In the genomic region with DNA sequence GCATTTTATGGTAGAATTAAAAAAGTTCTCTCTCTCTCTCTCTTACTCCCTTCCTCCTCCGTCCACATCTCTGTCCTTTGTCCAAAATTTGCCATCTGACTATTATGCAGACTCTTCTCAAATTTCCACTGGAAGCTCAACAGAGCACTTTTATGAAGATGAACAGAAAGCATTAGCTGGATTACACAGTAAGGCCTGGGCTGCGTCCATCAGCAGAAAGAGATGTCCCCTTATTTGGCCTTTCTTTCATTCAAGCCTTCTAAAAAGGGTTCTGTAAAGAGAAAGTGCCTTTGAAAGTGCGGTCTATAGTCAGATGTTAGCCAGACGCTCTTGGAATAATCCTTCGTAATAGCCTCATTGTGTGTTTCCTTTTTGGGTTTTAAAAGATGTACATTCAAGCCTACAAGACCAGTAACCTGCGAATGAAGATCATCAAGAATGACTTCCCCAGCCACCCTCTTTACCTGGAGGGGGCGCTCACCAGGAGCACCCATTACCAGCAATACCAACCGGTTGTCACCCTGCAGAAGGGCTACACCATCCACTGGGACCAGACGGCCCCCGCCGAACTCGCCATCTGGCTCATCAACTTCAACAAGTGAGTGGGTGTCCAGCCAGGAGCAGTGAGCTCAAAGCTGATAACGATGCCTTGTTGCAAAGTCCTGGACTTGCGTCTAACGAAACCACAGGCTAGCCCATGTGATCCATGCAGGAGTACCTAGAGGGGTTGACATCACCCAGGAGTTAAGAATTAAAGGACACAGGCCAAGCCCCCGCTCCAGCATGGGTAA, we compare ENCODE assay signal across 29 cellular contexts. TPM values are rescaled to one million over a fixed set of nuclear protein-coding genes. Genes with fewer than 3 reads are reported as not detected.
A peak's percentile ranks its signal among the peaks of the same experiment; 100 is the strongest.
DNase-seq lines count a peak whose midpoint lies in the region; ATAC-seq and TF ChIP-seq lines count a peak whose summit lies in the region.
"Had no signal": no experiment of that assay in that cellular context is flagged by ENCODE, and none has a peak within 500 bp of the region (broad histone marks: within the 10 kb centered on the region; RNA-seq: fewer than 3 reads in every experiment).

No MANE protein-coding gene starts in this region.

- H3K4me1 ChIP-seq in gastroesophageal sphincter (peaks cover 0 to 41% (median 9%) of the 10 kb centered on the region in 3 donors), mesenchymal stem cell (ENCODE audit: control insufficient read depth, insufficient read depth, low read depth, low read length) (peaks cover 16% of the 10 kb centered on the region)
- H3K4me1 ChIP-seq: BE2C, Peyer's patch, testis had no signal

- H3K18ac ChIP-seq in mesenchymal stem cell (ENCODE audit: low read depth in 1 of 2, low read length in 2 of 2) = no peak overlapping the region

- no peak for TF ChIP-seq POLR2A in gastroesophageal sphincter (IDR thresholded peaks at IDR 0.05)

- H3K79me1 ChIP-seq in mesenchymal stem cell (replicated peaks; ENCODE audit: low read length, poor library complexity, severe bottlenecking) = no peaks in the 10 kb centered on the region

- H2AK5ac ChIP-seq in mesenchymal stem cell (ENCODE audit: low read length, severe bottlenecking) = no peak overlapping the region

- no peaks in the 10 kb centered on the region for H3K27me3 ChIP-seq in WERI-Rb-1 (ENCODE audit: insufficient read depth, low read depth, severe bottlenecking)
- H3K27me3 ChIP-seq in gastroesophageal sphincter = no peaks in the 10 kb centered on the region
- H3K27me3 ChIP-seq in mesenchymal stem cell (ENCODE audit: control insufficient read depth in 1 of 2, insufficient read depth in 1 of 2, low read length in 2 of 2) = no peaks in the 10 kb centered on the region
- H3K27me3 ChIP-seq: BE2C, heart left ventricle, Peyer's patch, testis had no signal

- H3K36me3 ChIP-seq in WERI-Rb-1 (no peaks in the 10 kb centered on the region), gastroesophageal sphincter (peaks cover 0 to 30% of the 10 kb centered on the region in 2 donors), mesenchymal stem cell (ENCODE audit: control insufficient read depth in 1 of 2, insufficient read depth in 2 of 2, low read depth in 1 of 2, low read length in 2 of 2) (peaks cover 20 to 94% of the 10 kb centered on the region in 2 experiments)
- H3K36me3 ChIP-seq: BE2C, Peyer's patch had no signal

- H3K4me3 ChIP-seq in AG09309 (ENCODE audit: control insufficient read depth, low read depth, low read length) = no peak overlapping the region
- no peak overlapping the region for H3K4me3 ChIP-seq in WERI-Rb-1 (ENCODE audit: low read depth, low read length)
- H3K4me3 ChIP-seq in gastroesophageal sphincter = no peak overlapping the region
- no peak overlapping the region for H3K4me3 ChIP-seq in mesenchymal stem cell (ENCODE audit: insufficient read depth in 1 of 2, low read depth in 1 of 2, low read length in 2 of 2)
- H3K4me3 ChIP-seq: heart left ventricle, mucosa of descending colon, Peyer's patch, testis had no signal

- H3K4ac ChIP-seq in mesenchymal stem cell (ENCODE audit: low read depth in 1 of 2, low read length in 2 of 2) = no peak overlapping the region

- no peak overlapping the region for H2BK5ac ChIP-seq in mesenchymal stem cell (ENCODE audit: low read depth, low read length, poor library complexity, severe bottlenecking)

- H3K9ac ChIP-seq in mesenchymal stem cell (ENCODE audit: low read length) = no peak overlapping the region
- H3K9ac ChIP-seq: KMS-11 had no signal

- DNase-seq in AG09309 (ENCODE audit: low read depth) (no peak), WERI-Rb-1 (no peak), globus pallidus (ENCODE audit: low spot score) (peak; percentile 10), pons (ENCODE audit: low spot score) (peak; percentile 36), HPDE6-E6E7 (ENCODE audit: extremely low spot score) (no peak), mesenchymal stem cell (no peak)
- DNase-seq: activated CD4-positive, alpha-beta memory T cell treated with anti-CD3 and anti-CD28 coated beads, Interleukin-2, amount 10 ng/mL, durations not matched to agents 7 days and 5 days; activated CD8-positive, alpha-beta memory T cell treated with anti-CD3 and anti-CD28 coated beads, Interleukin-2, amount 50 U/mL, for 48 hours; activated naive CD4-positive, alpha-beta T cell treated with anti-CD3 and anti-CD28 coated beads, Interleukin-2, amount 50 U/mL, for 16 hours; amniotic stem cell; BE2C; CD8-positive, alpha-beta T cell; EL; H7; heart left ventricle; MM.1S; mucosa of descending colon; NCI-H1417; NCI-H2081; NCI-H226; NCI-H526 treated with DMSO at 0.1 percent for 48 hours; Peyer's patch; SHP77; stimulated activated naive CD4-positive, alpha-beta T cell; testis had no signal

- H3K23ac ChIP-seq in mesenchymal stem cell (ENCODE audit: low read length in 2 of 2) = no peak overlapping the region

- H2AFZ ChIP-seq in mesenchymal stem cell (ENCODE audit: low read depth, low read length) = no peak overlapping the region

- no peak overlapping the region for H2BK12ac ChIP-seq in mesenchymal stem cell (ENCODE audit: low read length in 2 of 2)

- no peak overlapping the region for H4K8ac ChIP-seq in mesenchymal stem cell (ENCODE audit: low read length)

- H3K9me3 ChIP-seq in WERI-Rb-1 (ENCODE audit: severe bottlenecking) (no peaks in the 10 kb centered on the region), gastroesophageal sphincter (no peaks in the 10 kb centered on the region), mesenchymal stem cell (ENCODE audit: control insufficient read depth, low read length) (no peaks in the 10 kb centered on the region)
- H3K9me3 ChIP-seq: BE2C, heart left ventricle, mucosa of descending colon, Peyer's patch, testis had no signal

- ATAC-seq in gastroesophageal sphincter = no peak
- no peak for ATAC-seq in GM18907 (IDR thresholded peaks at IDR 0.05; ENCODE audit: unreplicated experiment)
- ATAC-seq: CD8-positive, alpha-beta T cell; heart left ventricle; mucosa of descending colon; natural killer cell treated with Interleukin-12 subunit alpha and Interleukin-12 subunit beta and Interleukin-15 and Interleukin-18, amount 100 ng/mL, for 72 hours had no signal

- no peak overlapping the region for H2BK120ac ChIP-seq in mesenchymal stem cell (ENCODE audit: low read depth, low read length)

- no peak for TF ChIP-seq EP300 in gastroesophageal sphincter (IDR thresholded peaks at IDR 0.05)

- WGBS in gastroesophageal sphincter (ENCODE audit: low coverage in 1 of 2), 2 donors = 50 to 69% methylated on average over 5 to 11 of the region's 16 CpGs
- 96% methylated on average over 16 of the region's 16 CpGs for WGBS in mesenchymal stem cell

- no peak overlapping the region for H4K91ac ChIP-seq in mesenchymal stem cell (ENCODE audit: low read length)

- peak; percentile 20 for TF ChIP-seq CTCF in AG09309 (IDR thresholded peaks at IDR 0.05; ENCODE audit: control insufficient read depth, insufficient read depth, low read depth, low read length, missing control alignments)
- TF ChIP-seq CTCF in WERI-Rb-1 (IDR thresholded peaks at IDR 0.05; ENCODE audit: low read depth, low read length) = 0 out of 2 replicates have a peak, but pooled peaks have one; percentile 2
- no peak for TF ChIP-seq CTCF in gastroesophageal sphincter (IDR thresholded peaks at IDR 0.05)

- H3K27ac ChIP-seq in WERI-Rb-1 = no peak overlapping the region
- H3K27ac ChIP-seq in gastroesophageal sphincter = peak overlapping the region in 2 of 4 donors; percentile 41 to 69
- H3K27ac ChIP-seq in mesenchymal stem cell (ENCODE audit: low read length, poor library complexity, severe bottlenecking) = no peak overlapping the region
- H3K27ac ChIP-seq: KMS-11, Peyer's patch, testis had no signal

- H3K14ac ChIP-seq in mesenchymal stem cell (ENCODE audit: low read length in 2 of 2) = no peak overlapping the region

- H3K4me2 ChIP-seq in mesenchymal stem cell (ENCODE audit: low read length, poor library complexity, severe bottlenecking) = no peak overlapping the region
- H3K4me2 ChIP-seq: KMS-11 had no signal

- no peak overlapping the region for H2BK15ac ChIP-seq in mesenchymal stem cell (ENCODE audit: low read depth, poor library complexity, severe bottlenecking)

RNA-seq across cellular contexts. Expression of gene MESD, which starts 53.1 kb away (rescaled TPM):
- 10 to 100 TPM; 16.2 to 26.9 (median 20.1) TPM for total RNA-seq in gastroesophageal sphincter
- 31.1 TPM for polyA plus RNA-seq in mesenchymal stem cell (2013, experiment 1 of 2)
- 31.8 TPM for polyA plus RNA-seq in mesenchymal stem cell (2013, experiment 2 of 2)

Comparison
In these comparisons a context has a peak if more than half of its experiments do, and no peak if none do; other contexts are left out.
1. DNase-seq: peak in globus pallidus (single experiment) and pons (single experiment); none in AG09309 (single experiment), WERI-Rb-1 (single experiment), HPDE6-E6E7 (single experiment) and mesenchymal stem cell (single experiment).
2. CTCF ChIP-seq: peak in AG09309 (single experiment) and WERI-Rb-1 (single experiment); none in gastroesophageal sphincter (0 of 4).